Comparison of ENCODE assay signal across 1 cellular context in the genomic region with DNA sequence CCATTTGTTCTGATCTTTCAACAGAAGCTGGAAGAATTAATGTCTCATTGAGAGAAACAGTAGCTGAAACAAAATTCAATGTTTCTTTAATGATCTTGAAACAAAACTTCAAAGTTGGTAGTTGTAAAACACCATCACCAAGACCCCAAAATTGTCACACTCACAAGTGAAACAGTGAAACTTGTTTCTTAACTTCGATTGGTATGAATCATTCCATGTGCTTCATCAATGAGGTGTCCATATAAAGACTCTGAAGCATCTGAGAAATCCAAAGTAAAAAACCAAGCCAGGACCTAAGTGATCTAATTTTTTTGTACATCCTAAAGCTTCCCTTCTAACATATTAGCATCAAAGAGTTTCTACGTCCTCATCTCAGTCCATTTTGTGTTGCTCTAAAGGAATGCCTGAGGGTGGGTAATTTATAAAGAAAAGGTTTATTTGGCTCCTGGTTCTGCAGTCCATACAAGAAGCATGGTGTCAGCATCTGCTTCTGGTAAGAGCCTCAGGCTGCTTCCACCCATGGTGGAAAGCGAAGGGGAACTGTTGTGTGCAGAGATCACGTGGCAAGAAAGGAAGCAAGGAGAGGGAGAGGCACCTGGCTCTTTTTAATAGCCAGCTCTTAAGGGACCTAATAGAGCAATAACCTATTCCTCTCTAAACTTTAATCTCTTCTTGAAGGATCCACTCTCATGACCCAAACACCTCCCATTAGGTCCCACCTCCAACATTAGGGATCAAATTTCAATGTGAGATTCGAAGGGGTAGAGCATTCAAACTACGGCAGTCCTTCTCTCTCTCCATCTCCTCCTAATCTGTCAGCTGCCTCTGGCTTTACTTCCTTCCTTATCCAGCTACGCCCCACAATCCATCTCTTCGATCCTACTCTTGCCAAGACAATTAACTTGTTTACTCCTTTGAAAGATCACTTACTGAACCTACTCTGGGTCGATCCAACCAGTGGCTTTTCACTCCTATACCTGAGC.
TF ChIP-seq lines count a peak whose summit lies in the region.

No MANE protein-coding gene starts in this region.

TF ChIP-seq in K562, 482 proteins besides CTCF, POLR2A, EP300 and RAD21 (continued from another document):
- TF ChIP-seq, protein P1, sequence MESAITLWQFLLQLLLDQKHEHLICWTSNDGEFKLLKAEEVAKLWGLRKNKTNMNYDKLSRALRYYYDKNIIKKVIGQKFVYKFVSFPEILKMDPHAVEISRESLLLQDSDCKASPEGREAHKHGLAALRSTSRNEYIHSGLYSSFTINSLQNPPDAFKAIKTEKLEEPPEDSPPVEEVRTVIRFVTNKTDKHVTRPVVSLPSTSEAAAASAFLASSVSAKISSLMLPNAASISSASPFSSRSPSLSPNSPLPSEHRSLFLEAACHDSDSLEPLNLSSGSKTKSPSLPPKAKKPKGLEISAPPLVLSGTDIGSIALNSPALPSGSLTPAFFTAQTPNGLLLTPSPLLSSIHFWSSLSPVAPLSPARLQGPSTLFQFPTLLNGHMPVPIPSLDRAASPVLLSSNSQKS (CRISPR knock-in tag; IDR thresholded peaks at IDR 0.05) = no peak
- TF ChIP-seq, protein P2, sequence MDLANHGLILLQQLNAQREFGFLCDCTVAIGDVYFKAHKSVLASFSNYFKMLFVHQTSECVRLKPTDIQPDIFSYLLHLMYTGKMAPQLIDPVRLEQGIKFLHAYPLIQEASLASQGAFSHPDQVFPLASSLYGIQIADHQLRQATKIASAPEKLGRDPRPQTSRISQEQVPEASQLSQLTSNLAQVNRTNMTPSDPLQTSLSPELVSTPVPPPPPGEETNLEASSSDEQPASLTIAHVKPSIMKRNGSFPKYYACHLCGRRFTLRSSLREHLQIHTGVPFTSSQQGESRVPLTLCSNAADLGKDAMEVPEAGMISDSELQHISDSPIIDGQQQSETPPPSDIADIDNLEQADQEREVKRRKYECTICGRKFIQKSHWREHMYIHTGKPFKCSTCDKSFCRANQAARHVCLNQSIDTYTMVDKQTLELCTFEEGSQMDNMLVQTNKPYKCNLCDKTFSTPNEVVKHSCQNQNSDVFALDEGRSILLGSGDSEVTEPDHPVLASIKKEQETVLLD (IDR thresholded peaks at IDR 0.05) = no peak
- TF ChIP-seq, protein P3, sequence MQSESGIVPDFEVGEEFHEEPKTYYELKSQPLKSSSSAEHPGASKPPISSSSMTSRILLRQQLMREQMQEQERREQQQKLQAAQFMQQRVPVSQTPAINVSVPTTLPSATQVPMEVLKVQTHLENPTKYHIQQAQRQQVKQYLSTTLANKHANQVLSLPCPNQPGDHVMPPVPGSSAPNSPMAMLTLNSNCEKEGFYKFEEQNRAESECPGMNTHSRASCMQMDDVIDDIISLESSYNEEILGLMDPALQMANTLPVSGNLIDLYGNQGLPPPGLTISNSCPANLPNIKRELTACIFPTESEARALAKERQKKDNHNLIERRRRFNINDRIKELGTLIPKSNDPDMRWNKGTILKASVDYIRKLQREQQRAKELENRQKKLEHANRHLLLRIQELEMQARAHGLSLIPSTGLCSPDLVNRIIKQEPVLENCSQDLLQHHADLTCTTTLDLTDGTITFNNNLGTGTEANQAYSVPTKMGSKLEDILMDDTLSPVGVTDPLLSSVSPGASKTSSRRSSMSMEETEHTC (IDR thresholded peaks at IDR 0.05) = no peak
- no peak for TF ChIP-seq BMI1 (IDR thresholded peaks at IDR 0.05; ENCODE audit: low read length)
- TF ChIP-seq ZC3H11A (IDR thresholded peaks at IDR 0.05; ENCODE audit: low read depth, low read length) = no peak
- TF ChIP-seq, protein P4, sequence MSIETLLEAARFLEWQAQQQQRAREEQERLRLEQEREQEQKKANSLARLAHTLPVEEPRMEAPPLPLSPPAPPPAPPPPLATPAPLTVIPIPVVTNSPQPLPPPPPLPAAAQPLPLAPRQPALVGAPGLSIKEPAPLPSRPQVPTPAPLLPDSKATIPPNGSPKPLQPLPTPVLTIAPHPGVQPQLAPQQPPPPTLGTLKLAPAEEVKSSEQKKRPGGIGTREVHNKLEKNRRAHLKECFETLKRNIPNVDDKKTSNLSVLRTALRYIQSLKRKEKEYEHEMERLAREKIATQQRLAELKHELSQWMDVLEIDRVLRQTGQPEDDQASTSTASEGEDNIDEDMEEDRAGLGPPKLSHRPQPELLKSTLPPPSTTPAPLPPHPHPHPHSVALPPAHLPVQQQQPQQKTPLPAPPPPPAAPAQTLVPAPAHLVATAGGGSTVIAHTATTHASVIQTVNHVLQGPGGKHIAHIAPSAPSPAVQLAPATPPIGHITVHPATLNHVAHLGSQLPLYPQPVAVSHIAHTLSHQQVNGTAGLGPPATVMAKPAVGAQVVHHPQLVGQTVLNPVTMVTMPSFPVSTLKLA (conservative IDR thresholded peaks at IDR 0.05) = peak; percentile 33 to 47; a peak in 3 of 4 replicates
- TF ChIP-seq, protein P5, sequence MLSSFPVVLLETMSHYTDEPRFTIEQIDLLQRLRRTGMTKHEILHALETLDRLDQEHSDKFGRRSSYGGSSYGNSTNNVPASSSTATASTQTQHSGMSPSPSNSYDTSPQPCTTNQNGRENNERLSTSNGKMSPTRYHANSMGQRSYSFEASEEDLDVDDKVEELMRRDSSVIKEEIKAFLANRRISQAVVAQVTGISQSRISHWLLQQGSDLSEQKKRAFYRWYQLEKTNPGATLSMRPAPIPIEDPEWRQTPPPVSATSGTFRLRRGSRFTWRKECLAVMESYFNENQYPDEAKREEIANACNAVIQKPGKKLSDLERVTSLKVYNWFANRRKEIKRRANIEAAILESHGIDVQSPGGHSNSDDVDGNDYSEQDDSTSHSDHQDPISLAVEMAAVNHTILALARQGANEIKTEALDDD (IDR thresholded peaks at IDR 0.05) = 0 out of 2 replicates have a peak, but pooled peaks have one; percentile 17
- TF ChIP-seq JUNB (CRISPR knock-in tag; conservative IDR thresholded peaks at IDR 0.05) = no peak
- TF ChIP-seq CBFA2T2 (conservative IDR thresholded peaks at IDR 0.05) = no peak
- TF ChIP-seq, protein P6, sequence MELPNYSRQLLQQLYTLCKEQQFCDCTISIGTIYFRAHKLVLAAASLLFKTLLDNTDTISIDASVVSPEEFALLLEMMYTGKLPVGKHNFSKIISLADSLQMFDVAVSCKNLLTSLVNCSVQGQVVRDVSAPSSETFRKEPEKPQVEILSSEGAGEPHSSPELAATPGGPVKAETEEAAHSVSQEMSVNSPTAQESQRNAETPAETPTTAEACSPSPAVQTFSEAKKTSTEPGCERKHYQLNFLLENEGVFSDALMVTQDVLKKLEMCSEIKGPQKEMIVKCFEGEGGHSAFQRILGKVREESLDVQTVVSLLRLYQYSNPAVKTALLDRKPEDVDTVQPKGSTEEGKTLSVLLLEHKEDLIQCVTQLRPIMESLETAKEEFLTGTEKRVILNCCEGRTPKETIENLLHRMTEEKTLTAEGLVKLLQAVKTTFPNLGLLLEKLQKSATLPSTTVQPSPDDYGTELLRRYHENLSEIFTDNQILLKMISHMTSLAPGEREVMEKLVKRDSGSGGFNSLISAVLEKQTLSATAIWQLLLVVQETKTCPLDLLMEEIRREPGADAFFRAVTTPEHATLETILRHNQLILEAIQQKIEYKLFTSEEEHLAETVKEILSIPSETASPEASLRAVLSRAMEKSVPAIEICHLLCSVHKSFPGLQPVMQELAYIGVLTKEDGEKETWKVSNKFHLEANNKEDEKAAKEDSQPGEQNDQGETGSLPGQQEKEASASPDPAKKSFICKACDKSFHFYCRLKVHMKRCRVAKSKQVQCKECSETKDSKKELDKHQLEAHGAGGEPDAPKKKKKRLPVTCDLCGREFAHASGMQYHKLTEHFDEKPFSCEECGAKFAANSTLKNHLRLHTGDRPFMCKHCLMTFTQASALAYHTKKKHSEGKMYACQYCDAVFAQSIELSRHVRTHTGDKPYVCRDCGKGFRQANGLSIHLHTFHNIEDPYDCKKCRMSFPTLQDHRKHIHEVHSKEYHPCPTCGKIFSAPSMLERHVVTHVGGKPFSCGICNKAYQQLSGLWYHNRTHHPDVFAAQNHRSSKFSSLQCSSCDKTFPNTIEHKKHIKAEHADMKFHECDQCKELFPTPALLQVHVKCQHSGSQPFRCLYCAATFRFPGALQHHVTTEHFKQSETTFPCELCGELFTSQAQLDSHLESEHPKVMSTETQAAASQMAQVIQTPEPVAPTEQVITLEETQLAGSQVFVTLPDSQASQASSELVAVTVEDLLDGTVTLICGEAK (IDR thresholded peaks at IDR 0.05) = 0 out of 2 replicates have a peak, but pooled peaks have one; percentile 21
- TF ChIP-seq, protein P6 (CRISPR knock-in tag; IDR thresholded peaks at IDR 0.05) = no peak
- TF ChIP-seq ZNF175 (CRISPR knock-in tag; IDR thresholded peaks at IDR 0.05; ENCODE audit: low read depth) = no peak
- no peak for TF ChIP-seq CCNT2 (IDR thresholded peaks at IDR 0.05; ENCODE audit: borderline replicate concordance, extremely low read depth, insufficient read length, low read depth, low read length)
- TF ChIP-seq RCOR1 (IDR thresholded peaks at IDR 0.05; ENCODE audit: borderline replicate concordance in 1 of 2, low read depth in 2 of 2, low read length in 2 of 2) = 0 out of 4 replicates have a peak, but pooled peaks of 1 of the 2 experiments have one; percentile 15
